Comparison of ENCODE assay signal across 23 cellular contexts in the genomic region with DNA sequence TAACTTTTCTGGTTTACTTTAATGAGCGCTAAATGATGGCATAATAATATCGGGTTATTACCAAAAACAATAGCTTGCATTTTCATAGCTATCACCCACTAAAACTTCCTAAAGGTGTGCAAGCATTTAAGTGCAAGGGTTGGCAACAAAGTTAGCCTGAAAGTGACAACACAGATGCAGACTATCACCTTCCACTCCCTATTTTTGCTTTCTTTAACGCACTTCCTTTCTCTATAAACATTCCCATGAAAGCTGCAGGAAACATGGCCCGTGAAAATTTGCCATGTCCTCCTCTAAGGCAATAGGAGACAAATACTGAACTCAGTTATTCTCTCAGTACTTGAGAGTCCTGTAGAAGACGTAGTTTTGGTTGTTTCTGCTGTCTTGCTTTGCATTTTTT. TPM values are rescaled to one million over a fixed set of nuclear protein-coding genes. Genes with fewer than 3 reads are reported as not detected.
DNase-seq lines count a peak whose midpoint lies in the region; TF ChIP-seq lines count a peak whose summit lies in the region.
"Had no signal": no experiment of that assay in that cellular context is flagged by ENCODE, and none has a peak within 500 bp of the region (broad histone marks: within the 10 kb centered on the region; RNA-seq: fewer than 3 reads in every experiment).

No MANE protein-coding gene starts in this region.

- in situ Hi-C loops in GM13977 (cut with MboI; ENCODE audit: low pct_unique_long_range_greater_than_20kb, low sequenced_read_pairs, unreplicated experiment) = no loop called here

- peak overlapping the region; percentile 80 for H2AFZ ChIP-seq in osteoblast (ENCODE audit: low read length)

- TF ChIP-seq POLR2A in esophagus muscularis mucosa (IDR thresholded peaks at IDR 0.05; ENCODE audit: low read depth) = no peak

- DNase-seq in EH (ENCODE audit: low read depth) (peak; percentile 4), esophagus muscularis mucosa (ENCODE audit: extremely low spot score) (no peak), osteoblast (ENCODE audit: insufficient read length, low spot score, missing footprints) (no peak), DMS 273 (lab: John Stamatoyannopoulos, UW; ENCODE audit: unreplicated experiment) (no peak), GM10248 (ENCODE audit: extremely low spot score) (no peak), GM13977 (ENCODE audit: low spot score) (no peak)
- DNase-seq: activated CD4-positive, alpha-beta T cell treated with anti-CD3 and anti-CD28 coated beads, Interleukin-2, amount 50 U/mL, for 48 hours; activated CD4-positive, CD25-positive, alpha-beta regulatory T cell; activated CD8-positive, alpha-beta memory T cell treated with anti-CD3 and anti-CD28 coated beads, Interleukin-2, amount 50 U/mL, for 4 hours; EL; foreskin melanocyte; NCI-H1105; NCI-H2081; NCI-H345; NCI-H748 treated with DMSO at 0.1 percent for 48 hours; RPMI8226; stimulated activated naive B cell treated with anti-CD40 and anti-IgM and Interleukin-4, amounts not matched to agents 10 μg/mL and 1 μg/mL and 100 μg/mL, for 72 hours had no signal

- H3K27ac ChIP-seq in HUES64 (ENCODE audit: low read depth, low read length) (peak overlapping the region; percentile 27; the same call in 1 of the 2 replicates), esophagus muscularis mucosa (replicated peaks in 1 of 4) (peak overlapping the region in 1 of 4 donors; percentile 35), osteoblast (ENCODE audit: low read depth, low read length) (no peak overlapping the region)
- H3K27ac ChIP-seq: ascending aorta, neutrophil had no signal

- H3K36me3 ChIP-seq in HUES64 (ENCODE audit: insufficient read depth, low read length) (no peaks in the 10 kb centered on the region), esophagus muscularis mucosa (no peaks in the 10 kb centered on the region), osteoblast (ENCODE audit: insufficient read depth, low read length) (no peaks in the 10 kb centered on the region)
- H3K36me3 ChIP-seq: ascending aorta, neutrophil had no signal

- H3K4me3 ChIP-seq in HUES64 (ENCODE audit: low read length) (no peak overlapping the region), esophagus muscularis mucosa (peak overlapping the region; percentile 20 to 31 (median 28)), osteoblast (ENCODE audit: insufficient read depth, low read length) (no peak overlapping the region)
- H3K4me3 ChIP-seq: skin epidermis had no signal

- peaks cover 10% of the 10 kb centered on the region for H3K4me1 ChIP-seq in HUES64 (ENCODE audit: insufficient read depth, low read length)
- H3K4me1 ChIP-seq in esophagus muscularis mucosa = peaks cover 0 to 10% (median 2%) of the 10 kb centered on the region in 4 donors
- peaks cover 23% of the 10 kb centered on the region for H3K4me1 ChIP-seq in osteoblast (ENCODE audit: insufficient read depth, low read length)
- H3K4me1 ChIP-seq: ascending aorta had no signal

- WGBS in HUES64 = 80% methylated on average over 5 of the region's 5 CpGs
- WGBS in esophagus muscularis mucosa = 49% methylated on average over 5 of the region's 5 CpGs

- H3K27me3 ChIP-seq in HUES64 (ENCODE audit: insufficient read depth, low read length) (no peaks in the 10 kb centered on the region), esophagus muscularis mucosa (no peaks in the 10 kb centered on the region), osteoblast (ENCODE audit: insufficient read depth, low read length) (no peaks in the 10 kb centered on the region)
- H3K27me3 ChIP-seq: ascending aorta had no signal

- H3K9me3 ChIP-seq in HUES64 (ENCODE audit: insufficient read depth, low read depth, low read length) (no peaks in the 10 kb centered on the region), esophagus muscularis mucosa (no peaks in the 10 kb centered on the region), osteoblast (ENCODE audit: low read depth, low read length) (no peaks in the 10 kb centered on the region)
- H3K9me3 ChIP-seq: ascending aorta, neutrophil had no signal

- TF ChIP-seq CTCF in esophagus muscularis mucosa (IDR thresholded peaks at IDR 0.05) = no peak
- TF ChIP-seq CTCF in osteoblast (IDR thresholded peaks at IDR 0.05; ENCODE audit: extremely low read depth, low read depth, low read length) = no peak
- no peak for TF ChIP-seq CTCF in GM10248 (IDR thresholded peaks at IDR 0.05; ENCODE audit: control extremely low read depth, extremely low read depth, low read depth, missing control alignments)
- TF ChIP-seq CTCF in GM13977 (IDR thresholded peaks at IDR 0.05; ENCODE audit: extremely low read depth, insufficient read depth, missing control alignments) = no peak

- CTCF ChIA-PET in GM10248 (lab: Yijun Ruan, JAX) = interaction anchor here (1.1 kb wide), 1 partner anchor 19 kb away, joined by 3 read pairs; no protein-coding TSS in a partner anchor

- no peak overlapping the region for H3K9ac ChIP-seq in HUES64 (ENCODE audit: low read depth, low read length)

- no peak for TF ChIP-seq EP300 in esophagus muscularis mucosa (IDR thresholded peaks at IDR 0.05)

- POLR2A ChIA-PET in GM10248 (lab: Yijun Ruan, JAX) = no interaction called here

- no peaks in the 10 kb centered on the region for H3K79me2 ChIP-seq in osteoblast (ENCODE audit: insufficient read depth, low read length)

- H4K20me1 ChIP-seq in osteoblast (ENCODE audit: insufficient read depth, low read length) = no peaks in the 10 kb centered on the region

- H3K4me2 ChIP-seq in osteoblast (ENCODE audit: insufficient read depth, low read length) = peak overlapping the region; percentile 25

- intact Hi-C loops in esophagus muscularis mucosa (cut with DNase I) = no loop called here

RNA-seq across cellular contexts. Expression of gene MYCT1, which starts 2.7 kb away (rescaled TPM):
- polyA plus RNA-seq in HUES64 (2013, experiment 1 of 2) = 1.00 TPM
- polyA plus RNA-seq in HUES64 (2013, experiment 2 of 2) = 1.3 TPM
- total RNA-seq in esophagus muscularis mucosa = 10 to 100 TPM in 2 of 4 donors, 1 to 10 TPM in 2; 7.5 to 13.3 (median 10.6) TPM
- 0.29 and 0.36 TPM in 2 replicates for total RNA-seq in osteoblast
- total RNA-seq: epithelial cell of proximal tubule had no signal
- polyA plus RNA-seq: CD14-positive monocyte had no signal

RNA-seq across cellular contexts. Expression of gene VIP, which starts 50.2 kb away (rescaled TPM):
- polyA plus RNA-seq in HUES64 (2013, experiment 1 of 2) = not detected
- polyA plus RNA-seq in HUES64 (2013, experiment 2 of 2) = not detected
- 10 to 100 TPM; 17.0 to 49.4 (median 22.8) TPM for total RNA-seq in esophagus muscularis mucosa
- not detected in 2 replicates for total RNA-seq in osteoblast
- total RNA-seq: ascending aorta, epithelial cell of proximal tubule had no signal
- polyA plus RNA-seq: CD14-positive monocyte had no signal

Comparison
In these comparisons a context has a peak if more than half of its experiments do, and no peak if none do; other contexts are left out.
1. H3K4me3 ChIP-seq: peak in esophagus muscularis mucosa (4 of 4); none in HUES64 (single experiment) and osteoblast (single experiment).
2. RNA of gene VIP, which starts 50.2 kb away (total RNA-seq): 17.0 to 49.4 TPM in esophagus muscularis mucosa; not detected in osteoblast; every median in the first group is over 10 times any median in the second.